In genomic region chr12:53492830-53493609, GRCh38 we compare ENCODE assay signal across 8 cellular contexts. TPM values are rescaled to one million over a fixed set of nuclear protein-coding genes. Genes with fewer than 3 reads are reported as not detected.
A peak's percentile ranks its signal among the peaks of the same experiment; 100 is the strongest.
DNase-seq lines count a peak whose midpoint lies in the region; ATAC-seq and TF ChIP-seq lines count a peak whose summit lies in the region.

No MANE protein-coding gene starts in this region.

- intact Hi-C loops in cardiac septum (cut with DNase I) = no loop called here

- H3K27me3 ChIP-seq in GM06990 (replicated peaks; ENCODE audit: control insufficient read depth, insufficient read depth, low read length) = no peaks in the 10 kb centered on the region
- H3K27me3 ChIP-seq in adipocyte (replicated peaks; ENCODE audit: control insufficient read depth, insufficient read depth, low read length) = no peaks in the 10 kb centered on the region
- no peaks in the 10 kb centered on the region for H3K27me3 ChIP-seq in tibial nerve

- H3K36me3 ChIP-seq in GM06990 (ENCODE audit: control insufficient read depth, insufficient read depth, low read length) (no peaks in the 10 kb centered on the region; the same call in 1 of the 2 replicates), adipocyte (ENCODE audit: control insufficient read depth, insufficient read depth, low read length, severe bottlenecking) (no peaks in the 10 kb centered on the region), tibial nerve (peaks cover 0 to 7% (median 0%) of the 10 kb centered on the region in 3 donors)

- TF ChIP-seq CTCF in GM06990 (IDR thresholded peaks at IDR 0.05; ENCODE audit: insufficient read depth, low read length, poor library complexity, severe bottlenecking) (no peak), tibial nerve (IDR thresholded peaks at IDR 0.05) (peak in 1 of 5 experiments; percentile 35)

- 1 to 2% methylated on average over 31 to 36 of the region's 52 CpGs for WGBS in tibial nerve, 2 donors

- H3K4me3 ChIP-seq in GM06990 (replicated peaks; ENCODE audit: low read depth, low read length) = peak overlapping the region; percentile 53
- peak overlapping the region; percentile 81 for H3K4me3 ChIP-seq in adipocyte (ENCODE audit: low read length)
- H3K4me3 ChIP-seq in tibial nerve = peak overlapping the region; percentile 47 to 72 (median 64)

- peak; percentile 67 to 82 for TF ChIP-seq POLR2A in tibial nerve (IDR thresholded peaks at IDR 0.05)

- peaks cover 35% of the 10 kb centered on the region for H3K4me1 ChIP-seq in adipocyte (ENCODE audit: control insufficient read depth, insufficient read depth, low read length)
- H3K4me1 ChIP-seq in tibial nerve = peaks cover 0 to 57% (median 25%) of the 10 kb centered on the region in 4 donors

- peak; percentile 95 for ATAC-seq in HG02588 (IDR thresholded peaks at IDR 0.05; ENCODE audit: unreplicated experiment)

- peak; percentile 91 for DNase-seq in GM06990 (ENCODE audit: extremely low read depth, insufficient read length)
- DNase-seq in NCI-H1105 treated with DMSO at 0.1 percent for 48 hours (lab: John Stamatoyannopoulos, UW) = peak; percentile 69
- peak; percentile 80 for DNase-seq in SW480 (ENCODE audit: low spot score)
- DNase-seq in adipocyte (ENCODE audit: low read depth) = peak; percentile 96
- DNase-seq in cardiac septum (ENCODE audit: low spot score) = peak; percentile 98
- peak; percentile 92 for DNase-seq in pons (ENCODE audit: low spot score)
- peak; percentile 90 to 91 for DNase-seq in tibial nerve (ENCODE audit: low spot score in 2 of 2)

- H3K27ac ChIP-seq in tibial nerve = peak overlapping the region; percentile 69 to 91 (median 86)

- H3K9me3 ChIP-seq in adipocyte (ENCODE audit: control insufficient read depth, low read length) (no peaks in the 10 kb centered on the region), tibial nerve (no peaks in the 10 kb centered on the region)

- peak; percentile 69 to 83 for TF ChIP-seq EP300 in tibial nerve (IDR thresholded peaks at IDR 0.05)

- peak overlapping the region; percentile 78 for H3K9ac ChIP-seq in adipocyte (ENCODE audit: low read length)

RNA-seq across cellular contexts. Expression of gene MAP3K12, which starts 6.2 kb away (rescaled TPM):
- total RNA-seq in cardiac septum (7.0 TPM), tibial nerve (10 to 100 TPM; 35.6 to 95.1 (median 58.3) TPM)

RNA-seq across cellular contexts. Expression of gene TARBP2, which starts 8.1 kb away (rescaled TPM):
- total RNA-seq in cardiac septum (11.6 TPM), tibial nerve (10 to 100 TPM; 25.3 to 56.4 (median 36.1) TPM)

RNA-seq across cellular contexts. Expression of gene NPFF, which starts 14.3 kb away (rescaled TPM):
- not detected for total RNA-seq in cardiac septum
- total RNA-seq in tibial nerve = not detected

RNA-seq across cellular contexts. Expression of gene PCBP2, which starts 41.1 kb away (rescaled TPM):
- 520 TPM for total RNA-seq in cardiac septum
- 100 to 1,000 TPM; 414 to 583 (median 490) TPM for total RNA-seq in tibial nerve

RNA-seq across cellular contexts. Expression of gene PRR13, which starts 51.5 kb away (rescaled TPM):
- total RNA-seq in cardiac septum (61.5 TPM), tibial nerve (100 to 1,000 TPM in 1 of 4 donors, 10 to 100 TPM in 3; 54.6 to 125 (median 57.0) TPM)

Comparison
In these comparisons a context has a peak if more than half of its experiments do, and no peak if none do; other contexts are left out.
1. Peak in every context shown above with its lines: DNase-seq, ATAC-seq, H3K4me3 ChIP-seq and H3K27ac ChIP-seq.